Comparison of ENCODE assay signal across 8 cellular contexts in genomic region chr1:2044510-2045319, GRCh38. TPM values are rescaled to one million over a fixed set of nuclear protein-coding genes. Genes with fewer than 3 reads are reported as not detected.
A peak's percentile ranks its signal among the peaks of the same experiment; 100 is the strongest.
DNase-seq lines count a peak whose midpoint lies in the region; ATAC-seq and TF ChIP-seq lines count a peak whose summit lies in the region.

No MANE protein-coding gene starts in this region.

- H3K27ac Mint-ChIP-seq in activated CD4-positive, alpha-beta T cell treated with anti-CD3 and anti-CD28 coated beads for 36 hours = no peak overlapping the region

- H3K36me3 Mint-ChIP-seq in activated CD4-positive, alpha-beta T cell treated with anti-CD3 and anti-CD28 coated beads for 36 hours (ENCODE audit: low read depth) = no peaks in the 10 kb centered on the region

- no peak overlapping the region for H3K4me3 ChIP-seq in GM12864 (ENCODE audit: low read depth, low read length)

- intact Hi-C loops in activated CD4-positive, alpha-beta T cell treated with anti-CD3 and anti-CD28 coated beads for 36 hours (cut with DNase I, micrococcal nuclease) = loop anchor here (1.0 to 5.0 kb wide), 3 partner anchors 84 to 538 kb away; no protein-coding TSS in a partner anchor
- intact Hi-C loops in left colon (cut with DNase I, micrococcal nuclease) = loop anchor here in 1 of 2 donors (5.0 kb wide), 1 partner anchor 92 kb away; no protein-coding TSS in a partner anchor

- TF ChIP-seq CTCF in GM12864 (IDR thresholded peaks at IDR 0.05; ENCODE audit: low read depth, low read length, missing control alignments) = peak; percentile 68

- peak; percentile 82 for ATAC-seq in activated CD4-positive, alpha-beta T cell treated with anti-CD3 and anti-CD28 coated beads for 36 hours
- ATAC-seq in left colon (peak; percentile 24), HG02610 (IDR thresholded peaks at IDR 0.05; ENCODE audit: unreplicated experiment) (no peak), HG03457 (IDR thresholded peaks at IDR 0.05; ENCODE audit: unreplicated experiment) (no peak)

- peaks cover 14% of the 10 kb centered on the region for H3K27me3 Mint-ChIP-seq in activated CD4-positive, alpha-beta T cell treated with anti-CD3 and anti-CD28 coated beads for 36 hours

- H3K9me3 Mint-ChIP-seq in activated CD4-positive, alpha-beta T cell treated with anti-CD3 and anti-CD28 coated beads for 36 hours (ENCODE audit: low read depth) = no peaks in the 10 kb centered on the region

- POLR2A ChIA-PET in activated CD4-positive, alpha-beta T cell treated with anti-CD3 and anti-CD28 coated beads for 36 hours (lab: Charles Lee) = no interaction called here

- CTCF ChIA-PET in activated CD4-positive, alpha-beta T cell treated with anti-CD3 and anti-CD28 coated beads for 36 hours (lab: Charles Lee) = interaction anchor here (0.6 to 5.2 kb wide), 32 partner anchors 11 to 473 kb away, joined by 3 to 51 read pairs (median 3); partner anchors contain the start of gene GABRD

- peaks cover 21% of the 10 kb centered on the region for H3K4me1 Mint-ChIP-seq in activated CD4-positive, alpha-beta T cell treated with anti-CD3 and anti-CD28 coated beads for 36 hours

- H3K4me3 Mint-ChIP-seq in activated CD4-positive, alpha-beta T cell treated with anti-CD3 and anti-CD28 coated beads for 36 hours = peak overlapping the region; percentile 44

- DNase-seq in GM12864 (ENCODE audit: low read depth) (no peak), NAMALWA (ENCODE audit: low spot score) (peak; percentile 81), cerebellar cortex (ENCODE audit: low spot score) (peak; percentile 61), left colon (peak; percentile 40 to 81)
- DNase-seq in activated CD4-positive, alpha-beta T cell treated with anti-CD3 and anti-CD28 coated beads for 36 hours = peak; percentile 88
- peak; percentile 78 to 88 for DNase-seq in stimulated activated CD4-positive, alpha-beta T cell treated with anti-CD3 and anti-CD28 coated beads, Interleukin-2, amount 100 ng/mL, for 48 hours

RNA-seq across cellular contexts. Expression of gene PRKCZ, which starts 5.5 kb away (rescaled TPM):
- total RNA-seq in activated CD4-positive, alpha-beta T cell treated with anti-CD3 and anti-CD28 coated beads for 36 hours = 10 to 100 TPM in 1 of 2 experiments, 1 to 10 TPM in 1; 9.8 to 10.9 TPM
- 10 to 100 TPM; 60.7 to 67.8 TPM for total RNA-seq in left colon

RNA-seq across cellular contexts. Expression of gene GABRD, which starts 25.6 kb away (rescaled TPM):
- not detected for total RNA-seq in activated CD4-positive, alpha-beta T cell treated with anti-CD3 and anti-CD28 coated beads for 36 hours
- not detected for total RNA-seq in left colon

RNA-seq across cellular contexts. Expression of gene CFAP74, which starts 41.1 kb away (rescaled TPM):
- total RNA-seq in activated CD4-positive, alpha-beta T cell treated with anti-CD3 and anti-CD28 coated beads for 36 hours = under 1 TPM in 1 of 2 experiments, not detected in 1; 0.25 TPM
- total RNA-seq in left colon = not detected

Comparison
In these comparisons a context has a peak if more than half of its experiments do, and no peak if none do; other contexts are left out.
1. ATAC-seq: peak in activated CD4-positive, alpha-beta T cell treated with anti-CD3 and anti-CD28 coated beads for 36 hours (single experiment) and left colon (single experiment); none in HG02610 (single experiment) and HG03457 (single experiment).
2. RNA of gene PRKCZ, which starts 5.5 kb away (total RNA-seq): 60.7 to 67.8 TPM in left colon; 9.8 to 10.9 TPM in activated CD4-positive, alpha-beta T cell treated with anti-CD3 and anti-CD28 coated beads for 36 hours; every median in the first group is over 4 times any median in the second.